In the genomic region with DNA sequence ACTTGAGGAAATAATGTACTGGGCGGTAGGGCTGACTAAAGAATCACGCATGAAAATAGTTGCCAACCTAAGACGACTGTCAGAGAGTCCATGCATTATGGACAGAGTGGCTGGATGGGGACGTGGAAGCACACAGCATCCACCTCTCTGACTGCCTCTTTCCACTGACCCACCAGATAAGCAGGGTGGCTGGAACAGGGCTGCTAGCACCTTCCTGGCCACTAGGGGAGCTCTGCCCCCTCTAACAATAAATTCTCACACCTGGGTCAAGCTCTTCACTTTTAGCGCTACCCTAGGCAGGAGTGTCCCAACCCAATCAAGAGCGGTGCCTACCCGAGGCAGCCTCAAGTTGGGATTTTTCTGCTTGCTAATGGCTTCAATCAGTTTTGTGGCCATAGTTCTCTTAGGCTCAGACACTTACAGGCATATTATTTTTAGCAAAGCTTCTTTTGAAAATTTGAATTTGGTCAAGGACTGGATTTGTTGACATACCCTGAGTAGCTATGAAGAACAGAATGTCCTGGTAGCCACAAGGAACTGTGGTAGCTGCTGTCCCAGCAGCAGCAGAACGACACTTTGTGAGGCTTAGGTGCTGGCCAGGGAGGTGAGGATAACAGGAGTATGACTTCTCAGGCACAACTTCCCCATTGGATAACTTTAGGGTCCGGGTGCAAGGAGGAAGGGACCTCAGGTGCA, we compare ENCODE assay signal across 8 cellular contexts. TPM values are rescaled to one million over a fixed set of nuclear protein-coding genes. Genes with fewer than 3 reads are reported as not detected.
DNase-seq lines count a peak whose midpoint lies in the region; ATAC-seq and TF ChIP-seq lines count a peak whose summit lies in the region.

No MANE protein-coding gene starts in this region.

- no peak overlapping the region for H3K4me2 ChIP-seq in OCI-LY7 (ENCODE audit: low read length)
- H3K4me2 ChIP-seq in parathyroid adenoma (ENCODE audit: low read length) = no peak overlapping the region

- H3K9me3 ChIP-seq in OCI-LY7 (ENCODE audit: low read length) (no peaks in the 10 kb centered on the region), parathyroid adenoma (ENCODE audit: control insufficient read depth, low read length) (no peaks in the 10 kb centered on the region)

- TF ChIP-seq CTCF in GM12864 (IDR thresholded peaks at IDR 0.05; ENCODE audit: low read depth, low read length, missing control alignments) (peak; percentile 99), OCI-LY7 (conservative IDR thresholded peaks at IDR 0.05; ENCODE audit: low read length) (peak; percentile 97), foreskin fibroblast (IDR thresholded peaks at IDR 0.05; ENCODE audit: low read depth, low read length) (peak; percentile 83), parathyroid adenoma (IDR thresholded peaks at IDR 0.05) (peak; percentile 76)

- no peaks in the 10 kb centered on the region for H3K9me2 ChIP-seq in OCI-LY7 (ENCODE audit: insufficient read depth, low read length)

- H3K9ac ChIP-seq in parathyroid adenoma = no peak overlapping the region

- no TSS peak for BruUV-seq in OCI-LY7 (replicated peaks; lab: Mats Ljungman, UMichigan)

- intact Hi-C loops in OCI-LY7 (cut with micrococcal nuclease; ENCODE audit: unreplicated experiment) = loop anchor here (2.0 kb wide), 1 partner anchor 38 kb away; a partner anchor contains a TSS

- H3K4me1 ChIP-seq in OCI-LY7 (ENCODE audit: insufficient read depth, low read length, poor library complexity, severe bottlenecking) (no peaks in the 10 kb centered on the region), parathyroid adenoma (peaks cover 18% of the 10 kb centered on the region)

- H3K4me3 ChIP-seq in GM12864 (ENCODE audit: low read depth, low read length) (no peak overlapping the region), OCI-LY7 (ENCODE audit: low read depth, low read length, poor library complexity, severe bottlenecking) (no peak overlapping the region), foreskin fibroblast (ENCODE audit: low read depth in 1 of 2, low read length in 2 of 2) (no peak overlapping the region), parathyroid adenoma (ENCODE audit: low read depth, low read length) (no peak overlapping the region)

- H4K20me1 ChIP-seq in OCI-LY7 (ENCODE audit: insufficient read depth, low read length) = no peaks in the 10 kb centered on the region

- peak; percentile 56 for ATAC-seq in HG03039 (IDR thresholded peaks at IDR 0.05; ENCODE audit: unreplicated experiment)

- POLR2A ChIA-PET in OCI-LY7 (lab: Charles Lee) = interaction anchor here (0.8 to 1.7 kb wide), 6 partner anchors 13 to 79 kb away, joined by 3 to 5 read pairs (median 4); a partner anchor contains a TSS

- peak; percentile 46 for DNase-seq in A172 (ENCODE audit: low spot score)
- peak; percentile 33 for DNase-seq in GM12864 (ENCODE audit: low read depth)
- peak; percentile 77 for DNase-seq in OCI-LY7 (ENCODE audit: low spot score)
- DNase-seq in activated T-helper 1 cell treated with Interleukin-2 at 50 U/mL for 16 hours (ENCODE audit: low read depth) = peak; percentile 28
- DNase-seq in foreskin fibroblast = peak; percentile 30 to 70
- DNase-seq in MV-4-11 (lab: John Stamatoyannopoulos, UW) = no peak

- H3K36me3 ChIP-seq in OCI-LY7 (ENCODE audit: insufficient read depth, low read length) (peaks cover 63% of the 10 kb centered on the region), parathyroid adenoma (ENCODE audit: control insufficient read depth, insufficient read depth, low read length) (no peaks in the 10 kb centered on the region)

- H3K27me3 ChIP-seq in parathyroid adenoma (ENCODE audit: control insufficient read depth, insufficient read depth, low read length) = no peaks in the 10 kb centered on the region

- H3K79me2 ChIP-seq in OCI-LY7 (ENCODE audit: insufficient read depth, low read depth, low read length) = no peaks in the 10 kb centered on the region
- no peaks in the 10 kb centered on the region for H3K79me2 ChIP-seq in parathyroid adenoma

- no peak overlapping the region for H2AFZ ChIP-seq in OCI-LY7 (ENCODE audit: low read length)
- H2AFZ ChIP-seq in parathyroid adenoma = no peak overlapping the region

- CTCF ChIA-PET in OCI-LY7 (lab: Charles Lee; ENCODE audit: unreplicated experiment) = interaction anchor here (0.5 to 2.1 kb wide), 15 partner anchors 8 to 184 kb away, joined by 3 to 10 read pairs (median 4); a partner anchor contains a TSS

- H3K27ac ChIP-seq in OCI-LY7 (ENCODE audit: low read depth, low read length, poor library complexity, severe bottlenecking) = no peak overlapping the region
- H3K27ac ChIP-seq in parathyroid adenoma = peak overlapping the region; percentile 74

RNA-seq across cellular contexts. Expression of a gene that starts 6.9 kb away (rescaled TPM):
- total RNA-seq in A172 (2014; rRNA removed; shearing (Covaris generic)) = 423 and 447 TPM in 2 replicates
- 0.44 TPM in 1 of 2 replicates, not detected in the other for total RNA-seq in OCI-LY7 (2014; rRNA removed; shearing (Covaris generic))
- total RNA-seq in OCI-LY7 (2022) = 2.5 and 3.8 TPM in 2 replicates

RNA-seq across cellular contexts. Expression of a gene that starts 22.9 kb away (rescaled TPM):
- total RNA-seq in A172 (2014; rRNA removed; shearing (Covaris generic)) = not detected in 2 replicates
- total RNA-seq in OCI-LY7 (2014; rRNA removed; shearing (Covaris generic)) = 0.10 and 0.16 TPM in 2 replicates
- not detected in 2 replicates for total RNA-seq in OCI-LY7 (2022)

RNA-seq across cellular contexts. Expression of a gene that starts 31.7 kb away (rescaled TPM):
- 2.5 and 3.6 TPM in 2 replicates for total RNA-seq in A172 (2014; rRNA removed; shearing (Covaris generic))
- 22.7 and 30.8 TPM in 2 replicates for total RNA-seq in OCI-LY7 (2014; rRNA removed; shearing (Covaris generic))
- 48.1 and 53.6 TPM in 2 replicates for total RNA-seq in OCI-LY7 (2022)

RNA-seq across cellular contexts. Expression of a gene that starts 35.3 kb away (rescaled TPM):
- 139 and 155 TPM in 2 replicates for total RNA-seq in A172 (2014; rRNA removed; shearing (Covaris generic))
- total RNA-seq in OCI-LY7 (2014; rRNA removed; shearing (Covaris generic)) = 87.5 and 98.8 TPM in 2 replicates
- total RNA-seq in OCI-LY7 (2022) = 169 and 177 TPM in 2 replicates

RNA-seq across cellular contexts. Expression of a gene that starts 35.8 kb away (rescaled TPM):
- 76.5 and 103 TPM in 2 replicates for total RNA-seq in A172 (2014; rRNA removed; shearing (Covaris generic))
- total RNA-seq in OCI-LY7 (2014; rRNA removed; shearing (Covaris generic)) = 16.8 and 18.2 TPM in 2 replicates
- total RNA-seq in OCI-LY7 (2022) = 21.9 and 23.0 TPM in 2 replicates

Comparison
In these comparisons a context has a peak if more than half of its experiments do, and no peak if none do; other contexts are left out.
1. RNA of a gene that starts 6.9 kb away (total RNA-seq): 423 to 447 TPM in A172; 0.44 to 3.8 TPM in OCI-LY7; every median in the first group is over 10 times any median in the second.
2. Peak in every context shown above with its lines, with median percentiles within 50 percentile points of each other: CTCF ChIP-seq.